11 cellular contexts compared by ENCODE assay signal in genomic region chr1:207981976-207982375, GRCh38.
DNase-seq lines count a peak whose midpoint lies in the region; FAIRE-seq and TF ChIP-seq lines count a peak whose summit lies in the region.
"Had no signal": no experiment of that assay in that cellular context is flagged by ENCODE, and none has a peak within 500 bp of the region (broad histone marks: within the 10 kb centered on the region; RNA-seq: fewer than 3 reads in every experiment).

No MANE protein-coding gene starts in this region.

- TF ChIP-seq RAD21 in neural cell (conservative IDR thresholded peaks at IDR 0.05), result no peak

- no peak for TF ChIP-seq EP300 in neural cell (conservative IDR thresholded peaks at IDR 0.05; ENCODE audit: poor library complexity, severe bottlenecking)

- peak; percentile 53 for DNase-seq in DMS 273 (lab: John Stamatoyannopoulos, UW; ENCODE audit: unreplicated experiment)
- DNase-seq in DMS 273 treated with DMSO at 0.1 percent for 48 hours (lab: John Stamatoyannopoulos, UW), result no peak
- DNase-seq in HTR-8/SVneo (ENCODE audit: insufficient read length, low spot score), result no peak
- DNase-seq in astrocyte of the cerebellum (ENCODE audit: low read depth), result no peak
- DNase-seq in NCI-H2196 (lab: John Stamatoyannopoulos, UW; ENCODE audit: unreplicated experiment), result no peak
- DNase-seq in NCI-H2029 (lab: John Stamatoyannopoulos, UW), result no peak
- DNase-seq in KG1 (lab: John Stamatoyannopoulos, UW), result no peak
- DNase-seq: NCI-H446 treated with DMSO at 0.1 percent for 48 hours had no signal

- no peak overlapping the region for H3K27ac ChIP-seq in neural cell (ENCODE audit: low read length)

- H3K27me3 ChIP-seq in neural cell (ENCODE audit: insufficient read depth, low read depth, low read length), result no peaks in the 10 kb centered on the region

- TF ChIP-seq CTCF in astrocyte of the cerebellum (IDR thresholded peaks at IDR 0.05; ENCODE audit: low read depth, low read length, missing control alignments), result peak; percentile 42
- TF ChIP-seq CTCF in neural cell (IDR thresholded peaks at IDR 0.05; ENCODE audit: poor library complexity, severe bottlenecking), result peak; percentile 22

- H3K4me2 ChIP-seq in neural cell (ENCODE audit: low read length), result no peak overlapping the region

- no peak overlapping the region for H3K9ac ChIP-seq in neural cell (ENCODE audit: low read length)

- no peaks in the 10 kb centered on the region for H3F3A ChIP-seq in neural cell (ENCODE audit: insufficient read depth, low read length, poor library complexity, severe bottlenecking)

- H3K4me3 ChIP-seq in astrocyte of the cerebellum (ENCODE audit: low read depth, low read length) (no peak overlapping the region), neural cell (ENCODE audit: low read length) (no peak overlapping the region)

- H3K36me3 ChIP-seq in neural cell (ENCODE audit: insufficient read depth, low read length), result no peaks in the 10 kb centered on the region

- no peaks in the 10 kb centered on the region for H3K9me3 ChIP-seq in neural cell (ENCODE audit: low read length)

- FAIRE-seq in HTR-8/SVneo (lab: Jason Lieb, UNC), result peak; percentile 16
- FAIRE-seq: A204.1, endometrium had no signal

- H3K9me2 ChIP-seq in neural cell (ENCODE audit: insufficient read depth, low read length), result no peaks in the 10 kb centered on the region

- no peaks in the 10 kb centered on the region for H3K79me2 ChIP-seq in neural cell (replicated peaks; ENCODE audit: insufficient read depth, low read length)

- in situ Hi-C loops in astrocyte of the cerebellum (cut with HindIII; ENCODE audit: low sequenced_read_pairs), result no loop called here

- no peak overlapping the region for H2AFZ ChIP-seq in neural cell (ENCODE audit: low read depth, low read length)

- H4K20me1 ChIP-seq in neural cell (ENCODE audit: insufficient read depth), result no peaks in the 10 kb centered on the region

TF ChIP-seq in neural cell, 6 proteins besides CTCF, POLR2A, EP300 and RAD21:
- TF ChIP-seq MXI1 (conservative IDR thresholded peaks at IDR 0.05; ENCODE audit: poor library complexity, severe bottlenecking) (no peak), TAF1 (IDR thresholded peaks at IDR 0.05; ENCODE audit: low read depth) (no peak), POLR2AphosphoS5 (IDR thresholded peaks at IDR 0.05) (no peak), EZH2 (IDR thresholded peaks at IDR 0.05; ENCODE audit: borderline replicate concordance, insufficient read depth, low read length, poor library complexity, severe bottlenecking) (no peak), SMC3 (conservative IDR thresholded peaks at IDR 0.05; ENCODE audit: poor library complexity) (no peak)
- TF ChIP-seq, protein P1, sequence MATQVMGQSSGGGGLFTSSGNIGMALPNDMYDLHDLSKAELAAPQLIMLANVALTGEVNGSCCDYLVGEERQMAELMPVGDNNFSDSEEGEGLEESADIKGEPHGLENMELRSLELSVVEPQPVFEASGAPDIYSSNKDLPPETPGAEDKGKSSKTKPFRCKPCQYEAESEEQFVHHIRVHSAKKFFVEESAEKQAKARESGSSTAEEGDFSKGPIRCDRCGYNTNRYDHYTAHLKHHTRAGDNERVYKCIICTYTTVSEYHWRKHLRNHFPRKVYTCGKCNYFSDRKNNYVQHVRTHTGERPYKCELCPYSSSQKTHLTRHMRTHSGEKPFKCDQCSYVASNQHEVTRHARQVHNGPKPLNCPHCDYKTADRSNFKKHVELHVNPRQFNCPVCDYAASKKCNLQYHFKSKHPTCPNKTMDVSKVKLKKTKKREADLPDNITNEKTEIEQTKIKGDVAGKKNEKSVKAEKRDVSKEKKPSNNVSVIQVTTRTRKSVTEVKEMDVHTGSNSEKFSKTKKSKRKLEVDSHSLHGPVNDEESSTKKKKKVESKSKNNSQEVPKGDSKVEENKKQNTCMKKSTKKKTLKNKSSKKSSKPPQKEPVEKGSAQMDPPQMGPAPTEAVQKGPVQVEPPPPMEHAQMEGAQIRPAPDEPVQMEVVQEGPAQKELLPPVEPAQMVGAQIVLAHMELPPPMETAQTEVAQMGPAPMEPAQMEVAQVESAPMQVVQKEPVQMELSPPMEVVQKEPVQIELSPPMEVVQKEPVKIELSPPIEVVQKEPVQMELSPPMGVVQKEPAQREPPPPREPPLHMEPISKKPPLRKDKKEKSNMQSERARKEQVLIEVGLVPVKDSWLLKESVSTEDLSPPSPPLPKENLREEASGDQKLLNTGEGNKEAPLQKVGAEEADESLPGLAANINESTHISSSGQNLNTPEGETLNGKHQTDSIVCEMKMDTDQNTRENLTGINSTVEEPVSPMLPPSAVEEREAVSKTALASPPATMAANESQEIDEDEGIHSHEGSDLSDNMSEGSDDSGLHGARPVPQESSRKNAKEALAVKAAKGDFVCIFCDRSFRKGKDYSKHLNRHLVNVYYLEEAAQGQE (IDR thresholded peaks at IDR 0.05; ENCODE audit: borderline replicate concordance), result no peak
TF ChIP-seq in neural cell: peak in this region for 0.
